16 cellular contexts compared by ENCODE assay signal in genomic region chr19:36112678-36113077, GRCh38. TPM values are rescaled to one million over a fixed set of nuclear protein-coding genes. Genes with fewer than 3 reads are reported as not detected.
DNase-seq lines count a peak whose midpoint lies in the region; ATAC-seq and TF ChIP-seq lines count a peak whose summit lies in the region.
"Had no signal": no experiment of that assay in that cellular context is flagged by ENCODE, and none has a peak within 500 bp of the region (broad histone marks: within the 10 kb centered on the region; RNA-seq: fewer than 3 reads in every experiment).

No MANE protein-coding gene starts in this region.

- no peak for DNase-seq in activated naive CD4-positive, alpha-beta T cell treated with anti-CD3 and anti-CD28 coated beads, Interleukin-2, amount 10 ng/mL, durations not matched to agents 7 days and 5 days
- DNase-seq in activated naive CD4-positive, alpha-beta T cell (lab: John Stamatoyannopoulos, UW), result no peak
- DNase-seq in activated B cell treated with CpG ODN at 0.5 μM for 24 hours (no peak), immature natural killer cell (no peak), cortex of kidney (lab: John Stamatoyannopoulos, UW) (no peak), Right ventricle myocardium superior (no peak)
- DNase-seq in stimulated activated naive B cell treated with anti-CD40 and anti-IgM and Interleukin-4, amounts not matched to agents 10 μg/mL and 1 μg/mL and 100 μg/mL, for 72 hours, result no peak
- DNase-seq: IMR-90, mucosa of descending colon, NCI-H1048, NCI-H748 treated with DMSO at 0.1 percent for 48 hours, SK-N-SH had no signal

- H3K9me3 Mint-ChIP-seq in activated naive CD4-positive, alpha-beta T cell treated with anti-CD3 and anti-CD28 coated beads, Interleukin-2, amount 10 ng/mL, durations not matched to agents 7 days and 5 days, result no peaks in the 10 kb centered on the region
- no peaks in the 10 kb centered on the region for H3K9me3 Mint-ChIP-seq in activated B cell treated with CpG ODN at 0.5 μM for 24 hours
- H3K9me3 Mint-ChIP-seq in immature natural killer cell, result peaks cover 0 to 4% (median 0%) of the 10 kb centered on the region in 6 donors
- H3K9me3 Mint-ChIP-seq in stimulated activated naive B cell treated with anti-CD40 and anti-IgM and Interleukin-4, amounts not matched to agents 10 μg/mL and 1 μg/mL and 100 μg/mL, for 72 hours, result no peaks in the 10 kb centered on the region

- intact Hi-C loops in activated B cell treated with CpG ODN at 0.5 μM for 24 hours (cut with micrococcal nuclease) (loop anchor here (10.0 kb wide), 4 partner anchors 178 to 1542 kb away; partner anchors contain the start of genes COX6B1, ETV2, IGFLR1 and LIN37), Right ventricle myocardium superior (cut with DNase I) (loop anchor here (5.0 kb wide), 1 partner anchor 115 kb away; the partner anchor contains the start of gene SDHAF1)

- CTCF ChIA-PET in activated naive CD4-positive, alpha-beta T cell treated with anti-CD3 and anti-CD28 coated beads, Interleukin-2, amount 10 ng/mL, durations not matched to agents 7 days and 5 days (lab: Charles Lee), result no interaction called here
- CTCF ChIA-PET in activated B cell treated with CpG ODN at 0.5 μM for 24 hours (lab: Charles Lee), result no interaction called here

- peaks cover 9% of the 10 kb centered on the region for H3K27me3 Mint-ChIP-seq in activated naive CD4-positive, alpha-beta T cell treated with anti-CD3 and anti-CD28 coated beads, Interleukin-2, amount 10 ng/mL, durations not matched to agents 7 days and 5 days
- H3K27me3 Mint-ChIP-seq in activated B cell treated with CpG ODN at 0.5 μM for 24 hours, result no peaks in the 10 kb centered on the region
- H3K27me3 Mint-ChIP-seq in immature natural killer cell (ENCODE audit: low read depth in 3 of 3), result peaks cover 11 to 20% (median 15%) of the 10 kb centered on the region in 3 donors
- no peaks in the 10 kb centered on the region for H3K27me3 Mint-ChIP-seq in stimulated activated naive B cell treated with anti-CD40 and anti-IgM and Interleukin-4, amounts not matched to agents 10 μg/mL and 1 μg/mL and 100 μg/mL, for 72 hours

- H3K36me3 Mint-ChIP-seq in activated naive CD4-positive, alpha-beta T cell treated with anti-CD3 and anti-CD28 coated beads, Interleukin-2, amount 10 ng/mL, durations not matched to agents 7 days and 5 days, result peaks cover 21% of the 10 kb centered on the region
- H3K36me3 Mint-ChIP-seq in activated B cell treated with CpG ODN at 0.5 μM for 24 hours (ENCODE audit: low read depth), result peaks cover 49% of the 10 kb centered on the region
- peaks cover 0 to 4% (median 3%) of the 10 kb centered on the region in 3 donors for H3K36me3 Mint-ChIP-seq in immature natural killer cell
- H3K36me3 Mint-ChIP-seq in stimulated activated naive B cell treated with anti-CD40 and anti-IgM and Interleukin-4, amounts not matched to agents 10 μg/mL and 1 μg/mL and 100 μg/mL, for 72 hours, result peaks cover 17 to 50% of the 10 kb centered on the region in 2 donors

- no peak for TF ChIP-seq CTCF in activated B cell treated with CpG ODN at 0.5 μM for 24 hours (IDR thresholded peaks at IDR 0.05)

- ATAC-seq in activated B cell treated with CpG ODN at 0.5 μM for 24 hours (ENCODE audit: low read depth) (no peak), GM21447 (IDR thresholded peaks at IDR 0.05; ENCODE audit: unreplicated experiment) (no peak), Right ventricle myocardium superior (ENCODE audit: poor library complexity) (no peak)
- no peak for ATAC-seq in stimulated activated naive B cell treated with anti-CD40 and anti-IgM and Interleukin-4, amounts not matched to agents 10 μg/mL and 1 μg/mL and 100 μg/mL, for 72 hours (replicated peaks)
- ATAC-seq: mucosa of descending colon, Panc1 had no signal

- H3K4me3 Mint-ChIP-seq in activated naive CD4-positive, alpha-beta T cell treated with anti-CD3 and anti-CD28 coated beads, Interleukin-2, amount 10 ng/mL, durations not matched to agents 7 days and 5 days, result peak overlapping the region; percentile 84
- H3K4me3 Mint-ChIP-seq in activated B cell treated with CpG ODN at 0.5 μM for 24 hours, result peak overlapping the region; percentile 92
- H3K4me3 Mint-ChIP-seq in immature natural killer cell, result peak overlapping the region; percentile 59 to 88 (median 68)
- peak overlapping the region; percentile 94 to 98 for H3K4me3 Mint-ChIP-seq in stimulated activated naive B cell treated with anti-CD40 and anti-IgM and Interleukin-4, amounts not matched to agents 10 μg/mL and 1 μg/mL and 100 μg/mL, for 72 hours

- peaks cover 36% of the 10 kb centered on the region for H3K4me1 Mint-ChIP-seq in activated naive CD4-positive, alpha-beta T cell treated with anti-CD3 and anti-CD28 coated beads, Interleukin-2, amount 10 ng/mL, durations not matched to agents 7 days and 5 days
- H3K4me1 Mint-ChIP-seq in activated B cell treated with CpG ODN at 0.5 μM for 24 hours (peaks cover 39% of the 10 kb centered on the region), immature natural killer cell (peaks cover 41% of the 10 kb centered on the region in 2 donors)
- peaks cover 31 to 41% of the 10 kb centered on the region in 2 donors for H3K4me1 Mint-ChIP-seq in stimulated activated naive B cell treated with anti-CD40 and anti-IgM and Interleukin-4, amounts not matched to agents 10 μg/mL and 1 μg/mL and 100 μg/mL, for 72 hours

- H3K27ac Mint-ChIP-seq in activated naive CD4-positive, alpha-beta T cell treated with anti-CD3 and anti-CD28 coated beads, Interleukin-2, amount 10 ng/mL, durations not matched to agents 7 days and 5 days, result no peak overlapping the region
- H3K27ac Mint-ChIP-seq in activated B cell treated with CpG ODN at 0.5 μM for 24 hours (peak overlapping the region; percentile 36), immature natural killer cell (peak overlapping the region in 4 of 6 donors; percentile 17 to 82 (median 80))
- H3K27ac Mint-ChIP-seq in stimulated activated naive B cell treated with anti-CD40 and anti-IgM and Interleukin-4, amounts not matched to agents 10 μg/mL and 1 μg/mL and 100 μg/mL, for 72 hours, result peak overlapping the region; percentile 11

- POLR2A ChIA-PET in activated B cell treated with CpG ODN at 0.5 μM for 24 hours (lab: Charles Lee), result interaction anchor here (1.6 kb wide), 1 partner anchor 59 kb away, joined by 4 read pairs; the partner anchor contains the start of gene THAP8

RNA-seq across cellular contexts. Expression of gene OVOL3, which starts 1.7 kb away (rescaled TPM):
- total RNA-seq in activated B cell treated with CpG ODN at 0.5 μM for 24 hours (not detected in 2 replicates), Right ventricle myocardium superior (not detected)
- not detected for polyA plus RNA-seq in immature natural killer cell
- total RNA-seq: breast epithelium, IMR-90, mucosa of descending colon, posterior vena cava had no signal
- polyA plus RNA-seq: IMR-90, SK-N-SH had no signal

RNA-seq across cellular contexts. Expression of gene POLR2I, which starts 2.0 kb away (rescaled TPM):
- 46.6 and 51.6 TPM in 2 replicates for total RNA-seq in activated B cell treated with CpG ODN at 0.5 μM for 24 hours
- polyA plus RNA-seq in immature natural killer cell, result 100 to 1,000 TPM; 102 to 136 (median 127) TPM
- total RNA-seq in Right ventricle myocardium superior, result 145 TPM

RNA-seq across cellular contexts. Expression of gene TBCB, which starts 2.6 kb away (rescaled TPM):
- total RNA-seq in activated B cell treated with CpG ODN at 0.5 μM for 24 hours (138 and 144 TPM in 2 replicates), Right ventricle myocardium superior (95.8 TPM)
- polyA plus RNA-seq in immature natural killer cell, result 100 to 1,000 TPM; 341 to 445 (median 385) TPM

RNA-seq across cellular contexts. Expression of gene CAPNS1, which starts 27.2 kb away (rescaled TPM):
- total RNA-seq in activated B cell treated with CpG ODN at 0.5 μM for 24 hours (442 and 477 TPM in 2 replicates), Right ventricle myocardium superior (781 TPM)
- polyA plus RNA-seq in immature natural killer cell, result 100 to 1,000 TPM; 176 to 253 (median 225) TPM

RNA-seq across cellular contexts. Expression of gene COX7A1, which starts 39.6 kb away (rescaled TPM):
- total RNA-seq in activated B cell treated with CpG ODN at 0.5 μM for 24 hours (not detected in 2 replicates), Right ventricle myocardium superior (3,311 TPM)
- polyA plus RNA-seq in immature natural killer cell, result not detected
- polyA plus RNA-seq: SK-N-SH had no signal
